ENCODE assay signal across 20 cellular contexts in genomic region chr1:224881762-224882211, GRCh38. TPM values are rescaled to one million over a fixed set of nuclear protein-coding genes. Genes with fewer than 3 reads are reported as not detected.
DNase-seq lines count a peak whose midpoint lies in the region; ATAC-seq, FAIRE-seq and TF ChIP-seq lines count a peak whose summit lies in the region.
"Had no signal": no experiment of that assay in that cellular context is flagged by ENCODE, and none has a peak within 500 bp of the region (broad histone marks: within the 10 kb centered on the region; RNA-seq: fewer than 3 reads in every experiment).

No MANE protein-coding gene starts in this region.

- peak overlapping the region; percentile 76; the same call in 1 of the 2 replicates for H2BK12ac ChIP-seq in H1 (ENCODE audit: low read depth, low read length)

- no peak overlapping the region for H3K18ac ChIP-seq in H1 (ENCODE audit: extremely low read depth, low read length)

- H3K4me1 ChIP-seq in H1 (replicated peaks in 1 of 4; ENCODE audit: control insufficient read depth in 3 of 4, insufficient read depth in 4 of 4, low read length in 3 of 4), result peaks cover 6 to 17% (median 14%) of the 10 kb centered on the region in 4 experiments; a peak in 5 of 7 replicates
- no peaks in the 10 kb centered on the region for H3K4me1 ChIP-seq in suprapubic skin
- H3K4me1 ChIP-seq: BLaER1 had no signal

- TF ChIP-seq POLR2A in H1 (IDR thresholded peaks at IDR 0.05; ENCODE audit: control extremely low read depth in 1 of 2, low read depth in 2 of 2, low read length in 2 of 2) (no peak), suprapubic skin (IDR thresholded peaks at IDR 0.05) (no peak)

- H4K8ac ChIP-seq in H1 (ENCODE audit: extremely low read depth, insufficient read depth, low read length), result no peak overlapping the region

- H3K36me3 ChIP-seq in H1 (ENCODE audit: control insufficient read depth in 2 of 4, insufficient read depth in 4 of 4, low read length in 3 of 4) (peaks cover 0 to 8% (median 0%) of the 10 kb centered on the region in 4 experiments; a peak in 1 of 8 replicates), suprapubic skin (no peaks in the 10 kb centered on the region)
- H3K36me3 ChIP-seq: BLaER1 had no signal

- H3K4me3 ChIP-seq in H1 (ENCODE audit: extremely low read depth in 1 of 4, insufficient read depth in 2 of 4, low read depth in 3 of 4, low read length in 4 of 4) (no peak overlapping the region), suprapubic skin (no peak overlapping the region)
- H3K4me3 ChIP-seq: BLaER1 had no signal

- no peak for ATAC-seq in activated CD8-positive, alpha-beta memory T cell treated with anti-CD3 and anti-CD28 coated beads, Interleukin-2, amount 10 ng/mL, durations not matched to agents 7 days and 5 days
- peak; percentile 55 for ATAC-seq in HG03439 (IDR thresholded peaks at IDR 0.05; ENCODE audit: unreplicated experiment)
- ATAC-seq in HG03521 (IDR thresholded peaks at IDR 0.05; ENCODE audit: unreplicated experiment), result no peak
- no peak for ATAC-seq in HG02642 (IDR thresholded peaks at IDR 0.05; ENCODE audit: poor library complexity, unreplicated experiment)
- ATAC-seq: CD8-positive, alpha-beta T cell had no signal

- H2AFZ ChIP-seq in H1 (ENCODE audit: low read length), result no peak overlapping the region

- no peak overlapping the region for H2BK20ac ChIP-seq in H1 (ENCODE audit: low read length)

- TF ChIP-seq EP300 in H1 (IDR thresholded peaks at IDR 0.05; ENCODE audit: borderline replicate concordance in 1 of 2, low read depth in 2 of 2, low read length in 2 of 2), result no peak
- TF ChIP-seq EP300 in suprapubic skin (IDR thresholded peaks at IDR 0.05), result no peak

- H3K14ac ChIP-seq in H1 (ENCODE audit: insufficient read length), result no peak overlapping the region

- TF ChIP-seq CTCF in H1 (IDR thresholded peaks at IDR 0.05; ENCODE audit: control extremely low read depth in 1 of 3, insufficient read depth in 1 of 3, low read depth in 1 of 3, low read length in 3 of 3), result no peak
- no peak for TF ChIP-seq CTCF in suprapubic skin (IDR thresholded peaks at IDR 0.05)

- POLR2A ChIA-PET in H1 (lab: Charles Lee; ENCODE audit: partially characterized antibody), result no interaction called here

- H2AK5ac ChIP-seq in H1 (ENCODE audit: low read depth, low read length), result 0 out of 2 replicates have a peak overlapping the region, but pooled peaks have one; percentile 61

- H3K27me3 ChIP-seq in H1 (replicated peaks in 1 of 4; ENCODE audit: control insufficient read depth in 3 of 4, extremely low read depth in 1 of 4, insufficient read depth in 3 of 4, low read length in 3 of 4), result no peaks in the 10 kb centered on the region
- peaks cover 3% of the 10 kb centered on the region for H3K27me3 ChIP-seq in suprapubic skin
- H3K27me3 ChIP-seq: BLaER1 had no signal

- CTCF ChIA-PET in activated CD8-positive, alpha-beta memory T cell treated with anti-CD3 and anti-CD28 coated beads, Interleukin-2, amount 10 ng/mL, durations not matched to agents 7 days and 5 days (lab: Charles Lee), result no interaction called here
- CTCF ChIA-PET in H1 (lab: Charles Lee; ENCODE audit: partially characterized antibody), result interaction anchor here (0.6 to 4.7 kb wide), 4 partner anchors 13 to 429 kb away, joined by 3 to 25 read pairs (median 7); no protein-coding TSS in a partner anchor

- peaks cover 2% of the 10 kb centered on the region for H3K9me3 Mint-ChIP-seq in activated CD8-positive, alpha-beta memory T cell treated with anti-CD3 and anti-CD28 coated beads, Interleukin-2, amount 10 ng/mL, durations not matched to agents 7 days and 5 days (ENCODE audit: low read depth)

- H3K36me3 Mint-ChIP-seq in activated CD8-positive, alpha-beta memory T cell treated with anti-CD3 and anti-CD28 coated beads, Interleukin-2, amount 10 ng/mL, durations not matched to agents 7 days and 5 days, result no peaks in the 10 kb centered on the region
- H3K36me3 Mint-ChIP-seq: CD8-positive, alpha-beta T cell had no signal

- intact Hi-C loops in posterior vena cava (cut with DNase I), result no loop called here

- H3K4ac ChIP-seq in H1 (replicated peaks; ENCODE audit: insufficient read length, low read depth, low read length), result no peak overlapping the region

- H3K27ac Mint-ChIP-seq in activated CD8-positive, alpha-beta memory T cell treated with anti-CD3 and anti-CD28 coated beads, Interleukin-2, amount 10 ng/mL, durations not matched to agents 7 days and 5 days, result no peak overlapping the region
- H3K27ac Mint-ChIP-seq: CD8-positive, alpha-beta T cell had no signal

- H3K9me3 ChIP-seq in H1 (ENCODE audit: insufficient read depth in 2 of 2, low read depth in 1 of 2, low read length in 1 of 2) (peaks cover 14% of the 10 kb centered on the region in 2 experiments), suprapubic skin (no peaks in the 10 kb centered on the region)

- H2BK15ac ChIP-seq in H1 (ENCODE audit: low read length), result peak overlapping the region; percentile 98; the same call in 1 of the 2 replicates

- no peak overlapping the region for H4K91ac ChIP-seq in H1 (replicated peaks; ENCODE audit: insufficient read length, low read length)

- H3K4me3 Mint-ChIP-seq in activated CD8-positive, alpha-beta memory T cell treated with anti-CD3 and anti-CD28 coated beads, Interleukin-2, amount 10 ng/mL, durations not matched to agents 7 days and 5 days, result no peak overlapping the region
- H3K4me3 Mint-ChIP-seq: CD8-positive, alpha-beta T cell had no signal

- peaks cover 3% of the 10 kb centered on the region for H3K27me3 Mint-ChIP-seq in activated CD8-positive, alpha-beta memory T cell treated with anti-CD3 and anti-CD28 coated beads, Interleukin-2, amount 10 ng/mL, durations not matched to agents 7 days and 5 days

- no peaks in the 10 kb centered on the region for H3K79me2 ChIP-seq in H1 (ENCODE audit: control insufficient read depth in 1 of 2, insufficient read depth in 2 of 2, low read length in 2 of 2)

- no peak overlapping the region for H4K5ac ChIP-seq in H1 (ENCODE audit: insufficient read length, low read depth, low read length)

- H3K9ac ChIP-seq in H1 (replicated peaks in 1 of 4; ENCODE audit: extremely low read depth in 1 of 4, low read depth in 3 of 4, low read length in 3 of 4), result no peak overlapping the region
- H3K9ac ChIP-seq: BLaER1 had no signal

- FAIRE-seq in H1 (lab: Jason Lieb, UNC), result no peak
- FAIRE-seq: H54 had no signal

- H2BK120ac ChIP-seq in H1 (replicated peaks; ENCODE audit: low read depth, low read length), result no peak overlapping the region

- no peak overlapping the region for H3K4me2 ChIP-seq in H1 (ENCODE audit: insufficient read depth in 1 of 2, low read depth in 2 of 2, low read length in 2 of 2)

- no peak overlapping the region for H3K23ac ChIP-seq in H1 (ENCODE audit: insufficient read length)

- H3K79me1 ChIP-seq in H1 (ENCODE audit: low read depth, low read length), result no peaks in the 10 kb centered on the region

- peak; percentile 4 for DNase-seq in activated CD8-positive, alpha-beta memory T cell treated with anti-CD3 and anti-CD28 coated beads, Interleukin-2, amount 10 ng/mL, durations not matched to agents 7 days and 5 days
- DNase-seq in activated CD8-positive, alpha-beta memory T cell treated with anti-CD3 and anti-CD28 coated beads, Interleukin-2, amount 50 U/mL, for 48 hours, result no peak
- no peak for DNase-seq in H1 (ENCODE audit: low read depth in 1 of 2, low spot score in 2 of 2)
- no peak for DNase-seq in posterior vena cava (ENCODE audit: low spot score)
- no peak for DNase-seq in suprapubic skin (ENCODE audit: low spot score in 2 of 2)
- DNase-seq: CD8-positive, alpha-beta T cell; DMS79 treated with DMSO at 0.1 percent for 48 hours; Karpas-422; NCI-H1417; NCI-H1930; NCI-H2171; NCI-H446; RPMI8226; SIG-M5 had no signal

- H3K23me2 ChIP-seq in H1 (ENCODE audit: low read depth, low read length), result 0 out of 2 replicates have a peak, but pooled peaks cover 2% of the 10 kb centered on the region

- no peaks in the 10 kb centered on the region for H3K4me1 Mint-ChIP-seq in activated CD8-positive, alpha-beta memory T cell treated with anti-CD3 and anti-CD28 coated beads, Interleukin-2, amount 10 ng/mL, durations not matched to agents 7 days and 5 days

- H3K27ac ChIP-seq in H1 (ENCODE audit: low read depth, low read length), result no peak overlapping the region
- no peak overlapping the region for H3K27ac ChIP-seq in suprapubic skin
- H3K27ac ChIP-seq: 22Rv1, BLaER1 had no signal

- TF ChIP-seq RAD21 in H1 (IDR thresholded peaks at IDR 0.05 in 1 of 2, conservative IDR thresholded peaks at IDR 0.05 in 1 of 2; ENCODE audit: low read depth in 2 of 2, low read length in 2 of 2), result no peak

- no peak overlapping the region for H3K56ac ChIP-seq in H1 (replicated peaks; ENCODE audit: insufficient read length, low read depth, low read length)

- no peak overlapping the region for H2BK5ac ChIP-seq in H1 (ENCODE audit: low read depth, low read length)

- no peaks in the 10 kb centered on the region for H4K20me1 ChIP-seq in H1 (replicated peaks in 1 of 2; ENCODE audit: control insufficient read depth in 1 of 2, insufficient read depth in 2 of 2, low read length in 2 of 2)
- H4K20me1 ChIP-seq: BLaER1 had no signal

TF ChIP-seq in H1, 55 proteins besides CTCF, POLR2A, EP300 and RAD21 (continues in another document):
- TF ChIP-seq FOSL1 (IDR thresholded peaks at IDR 0.05; ENCODE audit: insufficient read depth, low read depth, low read length), result no peak
- TF ChIP-seq CTBP2 (IDR thresholded peaks at IDR 0.05; ENCODE audit: borderline replicate concordance, insufficient read depth, insufficient read length, low read length), result no peak
- TF ChIP-seq BCL11A (IDR thresholded peaks at IDR 0.05; ENCODE audit: low read depth in 2 of 2, low read length in 2 of 2), result no peak

RNA-seq across cellular contexts. Expression of gene DNAH14, which starts 47.7 kb away (rescaled TPM):
- under 1 TPM; 0.32 to 0.70 TPM for total RNA-seq in activated CD8-positive, alpha-beta memory T cell treated with anti-CD3 and anti-CD28 coated beads, Interleukin-2, amount 10 ng/mL, durations not matched to agents 7 days and 5 days
- 40.7 and 47.0 TPM in 2 replicates for total RNA-seq in H1 (2021; fragmentation: NEBNext Ultra II Directional; extraction: Animal tissue kit (Norgen Biotek cat#: 25700))
- 3.9 and 8.4 TPM in 2 replicates for polyA plus RNA-seq in H1 (2011; rRNA removed)
- polyA plus RNA-seq in H1 (2011; cell fraction: cytosol; rRNA removed), result 14.8 TPM
- 5.1 TPM for polyA plus RNA-seq in H1 (2011; cell fraction: nucleus; rRNA removed)
- polyA plus RNA-seq in H1 (2012, experiment 1 of 2), result 13.2 to 27.1 TPM (median 14.0 TPM) in 4 replicates
- polyA plus RNA-seq in H1 (2012, experiment 2 of 2), result 9.3 TPM
- polyA plus RNA-seq in H1 (2013, experiment 1 of 2), result 33.5 TPM
- 30.6 TPM for polyA plus RNA-seq in H1 (2013, experiment 2 of 2)
- 5.0 and 17.0 TPM in 2 replicates for polyA minus RNA-seq in H1 (2011; rRNA and poly(A)+ RNA removed)
- polyA minus RNA-seq in H1 (2011; cell fraction: cytosol; rRNA and poly(A)+ RNA removed), result 15.3 TPM
- polyA minus RNA-seq in H1 (2011; cell fraction: nucleus; rRNA and poly(A)+ RNA removed), result 52.9 TPM
- total RNA-seq in posterior vena cava (1 to 10 TPM; 3.1 to 4.0 TPM), suprapubic skin (1 to 10 TPM; 4.2 to 6.2 (median 5.4) TPM)
- total RNA-seq: CD8-positive, alpha-beta T cell had no signal
